In genomic region chr5:52796507-52797103, GRCh38 we compare ENCODE assay signal across 22 cellular contexts. TPM values are rescaled to one million over a fixed set of nuclear protein-coding genes. Genes with fewer than 3 reads are reported as not detected.
DNase-seq lines count a peak whose midpoint lies in the region; ATAC-seq and TF ChIP-seq lines count a peak whose summit lies in the region.
"Had no signal": no experiment of that assay in that cellular context is flagged by ENCODE, and none has a peak within 500 bp of the region (broad histone marks: within the 10 kb centered on the region; RNA-seq: fewer than 3 reads in every experiment).

No MANE protein-coding gene starts in this region.

- WGBS in SK-N-SH (ENCODE audit: low lambda C conversion rate) = 87% methylated on average over 2 of the region's 2 CpGs
- 48 to 72% (median 61%) methylated on average over 2 of the region's 2 CpGs for WGBS in adrenal gland, 4 donors

- ATAC-seq in SK-N-SH treated with all-trans-retinoic acid at 6 μM for 48 hours (no peak), thoracic aorta (ENCODE audit: insufficient number of reproducible peaks, low FRiP score, low read depth) (no peak), HG03520 (IDR thresholded peaks at IDR 0.05; ENCODE audit: unreplicated experiment) (no peak)
- ATAC-seq: activated CD8-positive, alpha-beta T cell treated with anti-CD3 and anti-CD28 coated beads for 36 hours; activated T-cell treated with anti-CD3 and anti-CD28 coated beads, Interleukin-2, amount 50 U/mL, for 4 hours had no signal

- TF ChIP-seq POLR2A in adrenal gland (IDR thresholded peaks at IDR 0.05) = no peak

- H3K4me3 ChIP-seq in SK-N-SH (ENCODE audit: low read depth in 2 of 2, low read length in 1 of 2) = no peak overlapping the region
- H3K4me3 ChIP-seq in adrenal gland = no peak overlapping the region
- no peak overlapping the region for H3K4me3 ChIP-seq in muscle layer of colon (ENCODE audit: low read depth in 1 of 2, low read length in 2 of 2)
- H3K4me3 ChIP-seq in thoracic aorta = no peak overlapping the region
- H3K4me3 ChIP-seq: ovary, SJCRH30 had no signal

- DNase-seq in SK-N-SH = no peak
- DNase-seq in adrenal gland = no peak
- DNase-seq in thoracic aorta (ENCODE audit: low spot score) = no peak
- no peak for DNase-seq in mesenteric fat pad (ENCODE audit: low spot score)
- no peak for DNase-seq in foreskin melanocyte
- DNase-seq: activated B cell treated with CpG ODN at 0.5 μM for 24 hours; activated CD8-positive, alpha-beta T cell treated with anti-CD3 and anti-CD28 coated beads for 36 hours; activated naive CD4-positive, alpha-beta T cell treated with anti-CD3 and anti-CD28 coated beads, Interleukin-2, amount 10 ng/mL, durations not matched to agents 7 days and 5 days; activated T-cell treated with anti-CD3 and anti-CD28 coated beads, Interleukin-2, amount 50 U/mL, for 4 hours; anterior cingulate cortex; effector CD8-positive, alpha-beta T cell; H9; Karpas-422; NCI-H1930; NCI-H446; ovary; SJCRH30; stimulated activated naive CD4-positive, alpha-beta T cell treated with Interleukin-2 at 50 U/mL for 16 hours had no signal

- H3K4me2 ChIP-seq in SK-N-SH = no peak overlapping the region

- peaks cover 6% of the 10 kb centered on the region; the same call in 1 of the 2 replicates for H4K20me1 ChIP-seq in SK-N-SH (ENCODE audit: insufficient read depth)

- H3K36me3 ChIP-seq in SK-N-SH (replicated peaks in 1 of 2; ENCODE audit: control insufficient read depth in 1 of 2, insufficient read depth in 2 of 2, low read length in 1 of 2) = peaks cover 5 to 10% of the 10 kb centered on the region in 2 experiments
- peaks cover 0 to 3% of the 10 kb centered on the region in 2 donors for H3K36me3 ChIP-seq in adrenal gland (replicated peaks in 1 of 2)
- H3K36me3 ChIP-seq in muscle layer of colon (ENCODE audit: insufficient read depth, low read length) = no peaks in the 10 kb centered on the region
- no peaks in the 10 kb centered on the region for H3K36me3 ChIP-seq in thoracic aorta
- H3K36me3 ChIP-seq: ovary had no signal

- no peaks in the 10 kb centered on the region for H3K27me3 ChIP-seq in SK-N-SH (ENCODE audit: insufficient read depth)
- H3K27me3 ChIP-seq in adrenal gland = no peaks in the 10 kb centered on the region
- H3K27me3 ChIP-seq in muscle layer of colon (ENCODE audit: control insufficient read depth in 1 of 2, insufficient read depth in 2 of 2, low read length in 2 of 2) = no peaks in the 10 kb centered on the region
- no peaks in the 10 kb centered on the region for H3K27me3 ChIP-seq in thoracic aorta (replicated peaks; ENCODE audit: insufficient read depth)
- H3K27me3 ChIP-seq: ovary, SJCRH30 had no signal

- no peak overlapping the region for H3K27ac ChIP-seq in SK-N-SH (ENCODE audit: low read depth in 2 of 2, low read length in 1 of 2)
- H3K27ac ChIP-seq in adrenal gland = peak overlapping the region in 3 of 5 donors; percentile 17 to 96 (median 45)
- peak overlapping the region; percentile 17 for H3K27ac ChIP-seq in muscle layer of colon (ENCODE audit: low read depth, low read length)
- H3K27ac ChIP-seq in thoracic aorta = peak overlapping the region; percentile 42 to 98
- H3K27ac ChIP-seq: 22Rv1, ovary, SJCRH30 had no signal

- H3K9me2 ChIP-seq in SK-N-SH = no peaks in the 10 kb centered on the region

- peaks cover 34% of the 10 kb centered on the region for H3K79me2 ChIP-seq in SK-N-SH (ENCODE audit: insufficient read depth)

- H3K9ac ChIP-seq in SK-N-SH (no peak overlapping the region), muscle layer of colon (ENCODE audit: low read length) (no peak overlapping the region)

- TF ChIP-seq CTCF in SK-N-SH (IDR thresholded peaks at IDR 0.05) (no peak), adrenal gland (IDR thresholded peaks at IDR 0.05) (no peak), thoracic aorta (IDR thresholded peaks at IDR 0.05) (no peak)

- CTCF ChIA-PET in SK-N-SH (lab: Yijun Ruan, JAX) = interaction anchor here (1.0 to 2.7 kb wide), 4 partner anchors 8 to 236 kb away, joined by 4 to 8 read pairs (median 6); partner anchors contain the start of genes ITGA1 and PELO

- H3K9me3 ChIP-seq in SK-N-SH = no peaks in the 10 kb centered on the region
- H3K9me3 ChIP-seq in adrenal gland (replicated peaks in 1 of 3) = no peaks in the 10 kb centered on the region
- H3K9me3 ChIP-seq in muscle layer of colon (ENCODE audit: low read length) = no peaks in the 10 kb centered on the region
- no peaks in the 10 kb centered on the region for H3K9me3 ChIP-seq in thoracic aorta
- H3K9me3 ChIP-seq: ovary, SJCRH30 had no signal

- POLR2A ChIA-PET in SK-N-SH (lab: Yijun Ruan, JAX) = no interaction called here

- H2AFZ ChIP-seq in SK-N-SH (ENCODE audit: low read depth) = no peak overlapping the region

- peaks cover 24% of the 10 kb centered on the region for H3F3A ChIP-seq in SK-N-SH (replicated peaks; ENCODE audit: insufficient read depth)

- peaks cover 0 to 29% of the 10 kb centered on the region in 2 experiments; a peak in 2 of 4 replicates for H3K4me1 ChIP-seq in SK-N-SH (ENCODE audit: control insufficient read depth in 1 of 2, insufficient read depth in 2 of 2, low read depth in 1 of 2, low read length in 1 of 2)
- peaks cover 27 to 79% of the 10 kb centered on the region in 2 donors for H3K4me1 ChIP-seq in adrenal gland (replicated peaks in 1 of 2)
- peaks cover 50% of the 10 kb centered on the region for H3K4me1 ChIP-seq in muscle layer of colon (ENCODE audit: insufficient read depth, low read length)
- peaks cover 46 to 86% of the 10 kb centered on the region in 2 donors for H3K4me1 ChIP-seq in thoracic aorta (ENCODE audit: control insufficient read depth in 1 of 2, low read depth in 2 of 2)
- H3K4me1 ChIP-seq: SJCRH30 had no signal

- no peak for TF ChIP-seq EP300 in SK-N-SH (IDR thresholded peaks at IDR 0.05; ENCODE audit: borderline replicate concordance in 1 of 2, low read depth in 1 of 2, low read length in 1 of 2)

- no peak for TF ChIP-seq RAD21 in SK-N-SH (IDR thresholded peaks at IDR 0.05; ENCODE audit: low read length)

- intact Hi-C loops in adrenal gland (cut with DNase I) = loop anchor here in 1 of 2 donors (10.0 kb wide), 1 partner anchor 108 kb away; no protein-coding TSS in a partner anchor

TF ChIP-seq in SK-N-SH treated with all-trans-retinoic acid at 6 μM for 48 hours, 23 proteins besides CTCF, POLR2A, EP300 and RAD21 (continues in another document):
- no peak for TF ChIP-seq ZNF8 (CRISPR knock-in tag; IDR thresholded peaks at IDR 0.05)
- no peak for TF ChIP-seq GLIS3 (CRISPR knock-in tag; IDR thresholded peaks at IDR 0.05)
- no peak for TF ChIP-seq ZNF70 (CRISPR knock-in tag; IDR thresholded peaks at IDR 0.05)
- TF ChIP-seq PATZ1 (CRISPR knock-in tag; IDR thresholded peaks at IDR 0.05; ENCODE audit: borderline replicate concordance) = 0 out of 2 replicates have a peak, but pooled peaks have one; percentile 6

TF ChIP-seq in SK-N-SH, 30 proteins besides CTCF, POLR2A, EP300 and RAD21:
- TF ChIP-seq YY1 (IDR thresholded peaks at IDR 0.05; ENCODE audit: low read depth) (no peak), NRF1 (IDR thresholded peaks at IDR 0.05; ENCODE audit: low read depth, low read length) (no peak), GATA2 (CRISPR knock-in tag; IDR thresholded peaks at IDR 0.05) (no peak), USF1 (IDR thresholded peaks at IDR 0.05; ENCODE audit: borderline replicate concordance, low read depth) (no peak), ELF1 (IDR thresholded peaks at IDR 0.05) (no peak), FOXJ3 (CRISPR knock-in tag; IDR thresholded peaks at IDR 0.05) (no peak), MAX (IDR thresholded peaks at IDR 0.05; ENCODE audit: low read depth) (no peak), EZH2phosphoT487 (IDR thresholded peaks at IDR 0.05; ENCODE audit: borderline replicate concordance, low read depth) (no peak)

RNA-seq across cellular contexts. Expression of gene ITGA1, which starts 8.9 kb away (rescaled TPM):
- polyA plus RNA-seq in SK-N-SH (2012; rRNA removed) (7.7 and 9.9 TPM in 2 replicates), adrenal gland (10 to 100 TPM; 30.0 to 80.3 (median 39.5) TPM)
- polyA plus RNA-seq in SK-N-SH (2012; cell fraction: cytosol; rRNA removed) = 5.2 and 9.2 TPM in 2 replicates
- polyA plus RNA-seq in SK-N-SH (2012; cell fraction: nucleus; rRNA removed) = 4.5 and 11.5 TPM in 2 replicates
- total RNA-seq in adrenal gland (100 to 1,000 TPM; 137 to 371 (median 157) TPM), thoracic aorta (100 to 1,000 TPM; 125 to 169 TPM), mesenteric fat pad (62.3 TPM)

RNA-seq across cellular contexts. Expression of gene PELO, which starts 8.9 kb away (rescaled TPM):
- polyA plus RNA-seq in SK-N-SH (2012; rRNA removed) (10.7 and 11.5 TPM in 2 replicates), adrenal gland (10 to 100 TPM; 17.8 to 52.4 (median 27.9) TPM)
- 8.8 and 10.3 TPM in 2 replicates for polyA plus RNA-seq in SK-N-SH (2012; cell fraction: cytosol; rRNA removed)
- 13.5 and 14.3 TPM in 2 replicates for polyA plus RNA-seq in SK-N-SH (2012; cell fraction: nucleus; rRNA removed)
- total RNA-seq in adrenal gland (100 to 1,000 TPM in 3 of 8 donors, 10 to 100 TPM in 5; 60.3 to 147 (median 79.7) TPM), thoracic aorta (10 to 100 TPM; 28.8 to 44.7 TPM), mesenteric fat pad (36.7 TPM)

Comparison
In these comparisons a context has a peak if more than half of its experiments do, and no peak if none do; other contexts are left out.
1. H3K27ac ChIP-seq: peak in adrenal gland (3 of 5), muscle layer of colon (single experiment) and thoracic aorta (2 of 2); none in SK-N-SH (0 of 2).